ENCODE assay signal across 1 cellular context in the genomic region with DNA sequence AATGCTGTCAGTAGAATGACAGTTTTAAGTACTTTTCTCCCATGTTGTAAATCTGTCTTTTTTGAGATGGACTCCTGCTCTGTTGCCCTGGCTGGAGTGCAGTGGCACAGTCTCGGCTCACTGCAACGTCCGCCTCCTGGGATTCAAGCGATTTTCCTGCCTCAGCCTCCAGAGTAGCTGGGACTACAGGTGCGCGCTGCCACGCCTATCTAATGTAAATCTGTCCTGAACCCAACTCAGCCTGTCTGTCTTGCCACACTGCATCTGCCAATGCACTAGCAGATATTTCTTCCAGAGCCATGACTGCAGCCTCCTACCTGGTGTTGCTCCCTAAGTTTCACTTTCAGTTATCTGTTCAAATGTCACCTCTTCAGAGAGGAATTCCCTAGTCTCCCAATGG.
TF ChIP-seq lines count a peak whose summit lies in the region.

No MANE protein-coding gene starts in this region.

TF ChIP-seq in neural cell, 6 proteins besides CTCF, POLR2A, EP300 and RAD21 (continued from another document):
- TF ChIP-seq SMC3 (conservative IDR thresholded peaks at IDR 0.05; ENCODE audit: poor library complexity): no peak
- TF ChIP-seq TAF1 (IDR thresholded peaks at IDR 0.05; ENCODE audit: low read depth): no peak
- TF ChIP-seq MXI1 (conservative IDR thresholded peaks at IDR 0.05; ENCODE audit: poor library complexity, severe bottlenecking): no peak
- TF ChIP-seq POLR2AphosphoS5 (IDR thresholded peaks at IDR 0.05): no peak
